34 cellular contexts compared by ENCODE assay signal in the genomic region with DNA sequence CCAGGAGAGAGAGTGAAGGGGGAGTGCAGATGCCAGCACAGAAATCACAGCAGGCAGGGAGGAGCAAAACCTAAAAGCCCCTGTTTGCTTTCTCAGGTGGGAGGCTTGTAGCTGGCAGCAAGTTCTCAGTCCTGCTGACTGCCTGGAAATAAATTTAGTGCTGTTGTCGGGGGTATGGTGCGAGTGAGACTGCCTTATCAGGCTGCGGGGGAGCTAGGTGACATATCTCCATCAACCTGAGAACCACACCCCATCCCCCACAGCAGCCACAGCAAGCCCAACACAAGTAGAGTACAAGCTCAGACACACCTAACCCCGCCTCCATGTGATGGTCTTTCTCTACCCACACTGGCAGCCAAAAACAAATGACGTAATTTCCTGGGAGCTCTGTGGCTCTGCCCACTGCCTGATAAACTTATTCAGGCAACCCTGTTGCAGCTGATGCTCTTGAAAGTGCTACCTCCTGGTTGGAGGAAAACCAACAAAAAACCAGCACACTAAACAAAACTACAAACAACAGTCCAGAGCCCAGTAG.
DNase-seq lines count a peak whose midpoint lies in the region; ATAC-seq, FAIRE-seq and TF ChIP-seq lines count a peak whose summit lies in the region.
"Had no signal": no experiment of that assay in that cellular context is flagged by ENCODE, and none has a peak within 500 bp of the region (broad histone marks: within the 10 kb centered on the region; RNA-seq: fewer than 3 reads in every experiment).

No MANE protein-coding gene starts in this region.

- H3K36me3 Mint-ChIP-seq in activated CD4-positive, alpha-beta T cell treated with anti-CD3 and anti-CD28 coated beads, Interleukin-2, amount 10 ng/mL, durations not matched to agents 7 days and 5 days (ENCODE audit: low read depth): no peaks in the 10 kb centered on the region
- H3K36me3 Mint-ChIP-seq: activated naive CD8-positive, alpha-beta T cell; T-cell had no signal

- no peak overlapping the region for H4K5ac ChIP-seq in mesendoderm (ENCODE audit: low read length)

- H2BK5ac ChIP-seq in mesendoderm (ENCODE audit: low read length): no peak overlapping the region

- H2BK15ac ChIP-seq in mesendoderm (replicated peaks; ENCODE audit: low read depth): no peak overlapping the region

- H3K27me3 ChIP-seq in GM12878 (replicated peaks in 1 of 2; ENCODE audit: control insufficient read depth in 2 of 2, insufficient read depth in 2 of 2, low read length in 1 of 2): no peaks in the 10 kb centered on the region
- no peaks in the 10 kb centered on the region for H3K27me3 ChIP-seq in mesendoderm (ENCODE audit: insufficient read depth, low read length, poor library complexity)
- H3K27me3 ChIP-seq: cardiac muscle cell, right atrium auricular region, SJSA1, spleen, testis had no signal

- no peak for FAIRE-seq in GM12878 (lab: Jason Lieb, UNC)
- FAIRE-seq: colon had no signal

- SMC1A ChIA-PET in GM12878 (lab: Charles Lee; ENCODE audit: uncharacterized antibody, unreplicated experiment): interaction anchor here (1.0 to 1.6 kb wide), 3 partner anchors 11 to 21 kb away, joined by 3 to 5 read pairs (median 4); no protein-coding TSS in a partner anchor

- no peak overlapping the region for H2AFZ ChIP-seq in GM12878 (ENCODE audit: control insufficient read depth, low read depth, low read length)

- DNase-seq in DMS 273 (lab: John Stamatoyannopoulos, UW; ENCODE audit: unreplicated experiment) (peak; percentile 5), DMS 273 treated with DMSO at 0.1 percent for 48 hours (lab: John Stamatoyannopoulos, UW) (no peak), HT1080 (ENCODE audit: low read depth) (peak; percentile 5), GM12878 (ENCODE audit: low read depth, low spot score) (no peak), mesendoderm (peak; percentile 76), NCI-H1092 (lab: John Stamatoyannopoulos, UW) (no peak)
- DNase-seq in activated CD4-positive, alpha-beta T cell treated with anti-CD3 and anti-CD28 coated beads, Interleukin-2, amount 10 ng/mL, durations not matched to agents 7 days and 5 days: no peak
- DNase-seq in activated CD8-positive, alpha-beta memory T cell treated with anti-CD3 and anti-CD28 coated beads, Interleukin-2, amount 50 U/mL, for 48 hours: no peak
- DNase-seq: activated CD4-positive, alpha-beta T cell treated with anti-CD3 and anti-CD28 coated beads, Interleukin-2, amount 50 U/mL, for 1 hour; activated effector memory CD4-positive, alpha-beta T cell treated with anti-CD3 and anti-CD28 coated beads, Interleukin-2, amount 50 U/mL, for 16 hours; activated T-cell treated with anti-CD3 and anti-CD28 coated beads, Interleukin-2, amount 50 U/mL, for 24 hours; C1 segment of cervical spinal cord; COR-L47; DMS79; HCEC 1CT; IMR-90; islet precursor cell; left ventricle myocardium superior; NCI-H187 treated with DMSO at 0.1 percent for 48 hours; NCI-H2171 treated with DMSO at 0.1 percent for 48 hours; NCI-H526 treated with DMSO at 0.1 percent for 48 hours; spleen; stimulated activated CD4-positive, alpha-beta T cell treated with anti-CD3 and anti-CD28 coated beads, Interleukin-2, amount 100 ng/mL, for 24 hours; T-cell; testis; WERI-Rb-1 had no signal

- no TSS peak for BruUV-seq in GM12878 (replicated peaks; lab: Mats Ljungman, UMichigan)

- peak; percentile 54 for ATAC-seq in GM12878
- ATAC-seq: left ventricle myocardium superior, T-cell had no signal

- H4K20me1 ChIP-seq in GM12878 (ENCODE audit: control insufficient read depth, insufficient read depth): no peaks in the 10 kb centered on the region

- no peak overlapping the region for H2AK5ac ChIP-seq in mesendoderm (ENCODE audit: low read length)

- H3K18ac ChIP-seq in mesendoderm (ENCODE audit: low read length): no peak overlapping the region

- no peak overlapping the region for H3K4me2 ChIP-seq in GM12878 (ENCODE audit: control insufficient read depth, insufficient read depth)
- no peak overlapping the region for H3K4me2 ChIP-seq in mesendoderm (ENCODE audit: low read length)

- H3K56ac ChIP-seq in mesendoderm (ENCODE audit: low read length): peak overlapping the region; percentile 5

- in situ Hi-C loops in GM12878 (cut with MboI): no loop called here

- TF ChIP-seq EP300 in GM12878 (IDR thresholded peaks at IDR 0.05; ENCODE audit: borderline replicate concordance in 1 of 2, control insufficient read depth in 1 of 2, low read depth in 2 of 2, low read length in 2 of 2): no peak

- no peak for TF ChIP-seq POLR2A in GM12878 (IDR thresholded peaks at IDR 0.05; ENCODE audit: low read depth, low read length)

- no peaks in the 10 kb centered on the region for H3K27me3 Mint-ChIP-seq in activated CD4-positive, alpha-beta T cell treated with anti-CD3 and anti-CD28 coated beads, Interleukin-2, amount 10 ng/mL, durations not matched to agents 7 days and 5 days
- H3K27me3 Mint-ChIP-seq: activated naive CD8-positive, alpha-beta T cell; activated T-cell treated with anti-CD3 and anti-CD28 coated beads, Interleukin-2, amount 50 U/mL, for 24 hours; stimulated activated naive CD8-positive, alpha-beta T cell treated with anti-CD3 and anti-CD28 coated beads, Interleukin-15, Interleukin-2, amounts not matched to agents 100 ng/mL and 50 ng/mL, for 24 hours; T-cell had no signal

- no peak overlapping the region for H3K4me3 ChIP-seq in GM12878
- no peak overlapping the region for H3K4me3 ChIP-seq in mesendoderm (ENCODE audit: low read length)
- H3K4me3 ChIP-seq: cardiac muscle cell, right atrium auricular region, SJSA1, spleen, testis had no signal

- WGBS in GM12878 (ENCODE audit: insufficient coverage, insufficient replicate concordance, low lambda C conversion rate, missing lambda C conversion rate): 44% methylated on average over 5 of the region's 5 CpGs
- WGBS in mesendoderm (ENCODE audit: extremely low coverage, insufficient coverage, low lambda C conversion rate): no CpG with 5 or more reads among the region's 5 CpGs

- TF ChIP-seq RAD21 in GM12878 (IDR thresholded peaks at IDR 0.05; ENCODE audit: insufficient read depth, low read depth, low read length): no peak

- H3K27ac ChIP-seq in GM12878 (ENCODE audit: control insufficient read depth, insufficient read depth) (no peak overlapping the region), mesendoderm (ENCODE audit: low read depth, low read length) (no peak overlapping the region)
- H3K27ac ChIP-seq: 22Rv1, cardiac muscle cell, epithelial cell of prostate, right atrium auricular region, SJSA1, spleen, testis, WERI-Rb-1 had no signal

- H3K79me2 ChIP-seq in GM12878 (ENCODE audit: control insufficient read depth, insufficient read depth, low read length) (no peaks in the 10 kb centered on the region), mesendoderm (ENCODE audit: control insufficient read depth, insufficient read depth, low read length) (no peaks in the 10 kb centered on the region)

- RAD21 ChIA-PET in GM12878 (lab: Charles Lee; ENCODE audit: unreplicated experiment): interaction anchor here (1.2 kb wide), 1 partner anchor 10 kb away, joined by 3 read pairs; no protein-coding TSS in a partner anchor

- no peaks in the 10 kb centered on the region for H3K4me1 ChIP-seq in GM12878 (ENCODE audit: control insufficient read depth, insufficient read depth, low read length)
- peaks cover 2% of the 10 kb centered on the region for H3K4me1 ChIP-seq in mesendoderm (ENCODE audit: control insufficient read depth, low read depth, low read length)
- H3K4me1 ChIP-seq: right atrium auricular region, SJSA1, spleen, testis had no signal

- POLR2A ChIA-PET in GM12878 (lab: Charles Lee): no interaction called here
- POLR2A ChIA-PET in activated CD4-positive, alpha-beta T cell treated with anti-CD3 and anti-CD28 coated beads, Interleukin-2, amount 10 ng/mL, durations not matched to agents 7 days and 5 days (lab: Charles Lee): interaction anchor here (0.5 kb wide), 1 partner anchor 1151 kb away, joined by 4 read pairs; no protein-coding TSS in a partner anchor

- no peak overlapping the region for H3K27ac Mint-ChIP-seq in activated CD4-positive, alpha-beta T cell treated with anti-CD3 and anti-CD28 coated beads, Interleukin-2, amount 10 ng/mL, durations not matched to agents 7 days and 5 days
- H3K27ac Mint-ChIP-seq: activated naive CD8-positive, alpha-beta T cell; activated T-cell treated with anti-CD3 and anti-CD28 coated beads, Interleukin-2, amount 50 U/mL, for 24 hours; stimulated activated naive CD8-positive, alpha-beta T cell treated with anti-CD3 and anti-CD28 coated beads, Interleukin-15, Interleukin-2, amounts not matched to agents 100 ng/mL and 50 ng/mL, for 24 hours; T-cell had no signal

- no peak overlapping the region for H4K8ac ChIP-seq in mesendoderm (ENCODE audit: low read depth, low read length)

- no peak for TF ChIP-seq CTCF in GM12878 (IDR thresholded peaks at IDR 0.05 in 2 of 3, conservative IDR thresholded peaks at IDR 0.05 in 1 of 3; ENCODE audit: control insufficient read depth in 2 of 3, extremely low read depth in 1 of 3, insufficient read depth in 1 of 3, low read depth in 3 of 3, low read length in 3 of 3)

- peak overlapping the region; percentile 73 for H2BK120ac ChIP-seq in mesendoderm (ENCODE audit: low read depth, low read length)

- CTCF ChIA-PET in GM12878 (lab: Yijun Ruan, JAX): interaction anchor here (0.7 to 1.7 kb wide), 3 partner anchors 8 to 35 kb away, joined by 3 to 4 read pairs (median 3); no protein-coding TSS in a partner anchor
- CTCF ChIA-PET in activated CD4-positive, alpha-beta T cell treated with anti-CD3 and anti-CD28 coated beads, Interleukin-2, amount 10 ng/mL, durations not matched to agents 7 days and 5 days (lab: Charles Lee): no interaction called here

- no peaks in the 10 kb centered on the region for H3K4me1 Mint-ChIP-seq in activated CD4-positive, alpha-beta T cell treated with anti-CD3 and anti-CD28 coated beads, Interleukin-2, amount 10 ng/mL, durations not matched to agents 7 days and 5 days
- H3K4me1 Mint-ChIP-seq: T-cell had no signal

- H3K36me3 ChIP-seq in GM12878 (ENCODE audit: control insufficient read depth in 2 of 2, insufficient read depth in 2 of 2, low read length in 1 of 2) (no peaks in the 10 kb centered on the region), mesendoderm (ENCODE audit: control insufficient read depth, insufficient read depth, low read length) (no peaks in the 10 kb centered on the region)
- H3K36me3 ChIP-seq: cardiac muscle cell, right atrium auricular region, SJSA1, spleen, WERI-Rb-1 had no signal

- no peak overlapping the region for H3K4me3 Mint-ChIP-seq in activated CD4-positive, alpha-beta T cell treated with anti-CD3 and anti-CD28 coated beads, Interleukin-2, amount 10 ng/mL, durations not matched to agents 7 days and 5 days
- H3K4me3 Mint-ChIP-seq: activated naive CD8-positive, alpha-beta T cell; activated T-cell treated with anti-CD3 and anti-CD28 coated beads, Interleukin-2, amount 50 U/mL, for 24 hours; stimulated activated naive CD8-positive, alpha-beta T cell treated with anti-CD3 and anti-CD28 coated beads, Interleukin-15, Interleukin-2, amounts not matched to agents 100 ng/mL and 50 ng/mL, for 24 hours; T-cell had no signal

- H3K9ac ChIP-seq in GM12878 (ENCODE audit: control insufficient read depth, insufficient read depth, low read length) (no peak overlapping the region), mesendoderm (ENCODE audit: low read length) (no peak overlapping the region)

- H3K4ac ChIP-seq in mesendoderm (ENCODE audit: low read depth, low read length): no peak overlapping the region

- intact Hi-C loops in GM12878 (cut with micrococcal nuclease; ENCODE audit: unreplicated experiment): no loop called here

- H3K23ac ChIP-seq in mesendoderm (ENCODE audit: low read length): no peak overlapping the region

- H3K9me3 Mint-ChIP-seq in activated CD4-positive, alpha-beta T cell treated with anti-CD3 and anti-CD28 coated beads, Interleukin-2, amount 10 ng/mL, durations not matched to agents 7 days and 5 days: peaks cover 4% of the 10 kb centered on the region

- no peaks in the 10 kb centered on the region for H3K79me1 ChIP-seq in mesendoderm (ENCODE audit: low read length)

- H3K9me3 ChIP-seq in GM12878 (replicated peaks; ENCODE audit: control insufficient read depth, insufficient read depth, low read length): no peaks in the 10 kb centered on the region
- H3K9me3 ChIP-seq: SJSA1, spleen, testis had no signal

Comparison
In these comparisons a context has a peak if more than half of its experiments do, and no peak if none do; other contexts are left out.
1. DNase-seq: peak in DMS 273 (single experiment), HT1080 (single experiment) and mesendoderm (single experiment); none in DMS 273 treated with DMSO at 0.1 percent for 48 hours (single experiment), GM12878 (single experiment), activated CD4-positive, alpha-beta T cell treated with anti-CD3 and anti-CD28 coated beads, Interleukin-2, amount 10 ng/mL, durations not matched to agents 7 days and 5 days (single experiment), NCI-H1092 (single experiment) and activated CD8-positive, alpha-beta memory T cell treated with anti-CD3 and anti-CD28 coated beads, Interleukin-2, amount 50 U/mL, for 48 hours (single experiment).